In the genomic region with DNA sequence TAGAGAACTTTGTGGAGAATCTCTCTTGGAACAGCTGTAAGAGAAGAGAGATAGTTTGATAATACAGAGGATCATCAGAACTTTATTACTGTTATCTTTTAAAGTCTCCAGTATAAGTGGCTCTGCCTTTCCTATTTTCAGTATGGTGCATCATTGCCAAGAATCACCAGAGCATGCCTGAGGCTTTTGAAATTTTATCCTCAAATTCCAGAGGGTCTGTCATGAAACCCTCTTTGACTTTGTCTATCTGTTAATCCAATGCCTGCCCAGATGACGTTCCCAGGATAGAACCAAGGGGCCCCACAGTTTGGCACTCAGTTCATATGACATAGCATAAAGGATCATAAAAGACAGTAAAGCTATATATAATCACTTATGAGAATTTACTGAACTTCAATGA, we compare ENCODE assay signal across 34 cellular contexts. TPM values are rescaled to one million over a fixed set of nuclear protein-coding genes. Genes with fewer than 3 reads are reported as not detected.
"Had no signal": no experiment of that assay in that cellular context is flagged by ENCODE, and none has a peak within 500 bp of the region (broad histone marks: within the 10 kb centered on the region; RNA-seq: fewer than 3 reads in every experiment).

No MANE protein-coding gene starts in this region.

- H3K27me3 ChIP-seq: adrenal gland, brain microvascular endothelial cell had no signal

- ATAC-seq: activated CD8-positive, alpha-beta memory T cell treated with anti-CD3 and anti-CD28 coated beads, Interleukin-2, amount 10 ng/mL, durations not matched to agents 7 days and 5 days; activated naive CD4-positive, alpha-beta T cell treated with anti-CD3 and anti-CD28 coated beads, Interleukin-2, amount 50 U/mL, for 72 hours; activated T-cell treated with anti-CD3 and anti-CD28 coated beads, Interleukin-2, amount 50 U/mL, for 72 hours; Panc1; Right ventricle myocardium inferior had no signal

- H3K4me1 ChIP-seq: adrenal gland had no signal

- DNase-seq: activated CD4-positive, alpha-beta memory T cell treated with anti-CD3 and anti-CD28 coated beads, Interleukin-2, amount 10 ng/mL, durations not matched to agents 7 days and 5 days; activated CD4-positive, alpha-beta T cell treated with anti-CD3 and anti-CD28 coated beads for 1 hour; activated CD4-positive, alpha-beta T cell treated with anti-CD3 and anti-CD28 coated beads for 48 hours; activated CD4-positive, CD25-positive, alpha-beta regulatory T cell; activated CD8-positive, alpha-beta memory T cell treated with anti-CD3 and anti-CD28 coated beads for 24 hours; activated CD8-positive, alpha-beta memory T cell treated with anti-CD3 and anti-CD28 coated beads, Interleukin-2, amount 10 ng/mL, durations not matched to agents 7 days and 5 days; activated CD8-positive, alpha-beta memory T cell treated with anti-CD3 and anti-CD28 coated beads, Interleukin-2, amount 50 U/mL, for 48 hours; activated gamma-delta T cell treated with Interleukin-2 at 50 U/mL for 16 hours; activated naive CD4-positive, alpha-beta T cell treated with anti-CD3 and anti-CD28 coated beads for 36 hours; activated T-cell treated with anti-CD3 and anti-CD28 coated beads, Interleukin-2, amount 50 U/mL, for 72 hours; adrenal gland; brain microvascular endothelial cell; central memory CD4-positive, alpha-beta T cell; Karpas-422; KBM-7; NCI-H1105; NCI-H1417 treated with DMSO at 0.1 percent for 48 hours; NCI-H187 treated with DMSO at 0.1 percent for 48 hours; NCI-H2081 treated with DMSO at 0.1 percent for 48 hours; NCI-H226; NCI-H446 treated with DMSO at 0.1 percent for 48 hours; NCI-H524; NCI-H69; NCI-H82; SIG-M5; T1000; WERI-Rb-1 had no signal

- H3K4me3 ChIP-seq: adrenal gland had no signal

- H3K9me3 ChIP-seq: adrenal gland had no signal

- H3K36me3 ChIP-seq: adrenal gland, brain microvascular endothelial cell, WERI-Rb-1 had no signal

- H3K27ac ChIP-seq: adrenal gland, brain microvascular endothelial cell, RWPE1, WERI-Rb-1 had no signal

RNA-seq across cellular contexts. Expression of gene SEMA3C, which starts 35.3 kb away (rescaled TPM):
- total RNA-seq: activated CD4-positive, alpha-beta memory T cell treated with anti-CD3 and anti-CD28 coated beads, Interleukin-2, amount 10 ng/mL, durations not matched to agents 7 days and 5 days; activated CD8-positive, alpha-beta memory T cell treated with anti-CD3 and anti-CD28 coated beads, Interleukin-2, amount 10 ng/mL, durations not matched to agents 7 days and 5 days; activated naive CD4-positive, alpha-beta T cell treated with anti-CD3 and anti-CD28 coated beads for 36 hours; activated naive CD4-positive, alpha-beta T cell treated with anti-CD3 and anti-CD28 coated beads, Interleukin-2, amount 50 U/mL, for 72 hours; activated T-cell treated with anti-CD3 and anti-CD28 coated beads, Interleukin-2, amount 50 U/mL, for 72 hours; activated T-helper 2 cell treated with anti-CD3 and anti-CD28 coated beads, Interferon-gamma antibody, Interleukin-2, Interleukin-4, amounts not matched to agents 10 μg/mL and 5 μg/mL and 100 μg/mL, durations not matched to agents 14 hours and 24 hours and 36 hours; T-helper 1 cell treated with Interleukin-12 subunit alpha and Interleukin-12 subunit beta and Interleukin-4 antibody, amounts not matched to agents 30 ng/mL and 1 ng/mL, for 36 hours; T-helper 2 cell treated with Interferon-gamma antibody and Interleukin-4, amounts not matched to agents 100 ng/mL and 5 ng/mL, for 36 hours had no signal
